In the genomic region with DNA sequence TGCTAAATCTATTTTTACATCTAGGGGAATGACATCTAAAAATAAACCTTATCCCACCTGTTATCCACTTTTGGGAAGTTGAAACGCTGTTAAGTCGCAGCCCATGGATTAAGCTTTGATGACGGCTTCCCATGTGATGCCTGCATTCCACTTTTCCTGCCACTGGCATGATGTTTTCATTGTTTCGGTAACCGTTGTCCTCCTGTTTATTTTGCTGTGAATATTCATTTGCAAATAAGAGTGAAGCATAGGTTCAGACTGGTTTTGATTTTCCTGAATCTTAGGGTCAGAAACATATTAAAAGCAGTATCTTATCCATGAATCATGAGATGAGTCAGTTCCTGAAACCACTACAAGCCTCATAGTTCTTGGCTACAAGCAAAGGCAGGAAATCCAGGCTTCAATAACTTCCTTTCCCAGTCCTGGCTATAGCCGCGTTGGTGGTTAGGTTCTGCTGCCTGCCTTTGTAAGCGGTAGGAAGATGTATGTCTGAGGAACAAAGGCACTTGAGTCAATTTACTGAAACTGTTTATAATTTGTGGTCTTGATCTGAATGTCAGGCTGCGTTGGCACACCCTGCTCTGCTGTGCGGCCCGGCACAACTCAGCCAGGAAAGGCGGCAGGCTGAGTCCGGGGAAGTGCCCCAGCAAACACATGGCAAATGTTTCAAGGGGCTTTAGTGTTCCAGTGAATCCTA, we compare ENCODE assay signal across 8 cellular contexts. TPM values are rescaled to one million over a fixed set of nuclear protein-coding genes. Genes with fewer than 3 reads are reported as not detected.
DNase-seq lines count a peak whose midpoint lies in the region; FAIRE-seq and TF ChIP-seq lines count a peak whose summit lies in the region.

No MANE protein-coding gene starts in this region.

- H3K27me3 Mint-ChIP-seq in CD4-positive, alpha-beta memory T cell, result peaks cover 34 to 64% of the 10 kb centered on the region in 2 donors
- H3K27me3 Mint-ChIP-seq in CD8-positive, alpha-beta memory T cell, result peaks cover 40 to 80% of the 10 kb centered on the region in 2 donors

- WGBS in small intestine, 3 donors, result 6 to 8% (median 7%) methylated on average over 13 of the region's 13 CpGs

- H3K9me3 ChIP-seq in iPS-18a (ENCODE audit: control insufficient read depth, low read depth, low read length), result no peaks in the 10 kb centered on the region
- no peaks in the 10 kb centered on the region for H3K9me3 ChIP-seq in small intestine (ENCODE audit: control insufficient read depth, low read depth)
- H3K9me3 ChIP-seq in CD4-positive, alpha-beta memory T cell (ENCODE audit: control insufficient read depth in 1 of 2, low read length in 2 of 2), result no peaks in the 10 kb centered on the region
- H3K9me3 ChIP-seq in CD8-positive, alpha-beta memory T cell (ENCODE audit: low read length), result no peaks in the 10 kb centered on the region

- no peak overlapping the region for H3K4me3 Mint-ChIP-seq in CD4-positive, alpha-beta memory T cell
- H3K4me3 Mint-ChIP-seq in CD8-positive, alpha-beta memory T cell, result no peak overlapping the region

- H3K9ac ChIP-seq in iPS-18a (ENCODE audit: low read length), result no peak overlapping the region

- H3K27ac Mint-ChIP-seq in CD4-positive, alpha-beta memory T cell, result no peak overlapping the region
- no peak overlapping the region for H3K27ac Mint-ChIP-seq in CD8-positive, alpha-beta memory T cell

- peak overlapping the region; percentile 12 for H3K27ac ChIP-seq in iPS-18a (ENCODE audit: low read length)
- H3K27ac ChIP-seq in small intestine (ENCODE audit: low read depth in 1 of 2, low read length in 1 of 2), result peak overlapping the region; percentile 84 to 89
- H3K27ac ChIP-seq in CD4-positive, alpha-beta memory T cell (ENCODE audit: low read depth, low read length), result no peak overlapping the region
- H3K27ac ChIP-seq in CD8-positive, alpha-beta memory T cell (ENCODE audit: low read depth, low read length), result no peak overlapping the region

- DNase-seq in GM12865 (ENCODE audit: low read depth) (peak; percentile 48), NCI-H2196 (lab: John Stamatoyannopoulos, UW; ENCODE audit: unreplicated experiment) (peak; percentile 70), astrocyte of the cerebellum (ENCODE audit: low read depth) (peak; percentile 99), small intestine (peak; percentile 69), OCI-M1 (lab: John Stamatoyannopoulos, UW) (no peak)
- DNase-seq in CD4-positive, alpha-beta memory T cell, result no peak
- no peak for DNase-seq in CD8-positive, alpha-beta memory T cell

- TF ChIP-seq CTCF in GM12865 (IDR thresholded peaks at IDR 0.05; ENCODE audit: insufficient read depth, low read depth, low read length, missing control alignments), result no peak
- TF ChIP-seq CTCF in astrocyte of the cerebellum (IDR thresholded peaks at IDR 0.05; ENCODE audit: low read depth, low read length, missing control alignments), result no peak

- H3K36me3 ChIP-seq in iPS-18a (ENCODE audit: control insufficient read depth, low read depth, low read length) (no peaks in the 10 kb centered on the region), small intestine (ENCODE audit: control insufficient read depth in 2 of 2, insufficient read depth in 2 of 2, low read length in 2 of 2) (no peaks in the 10 kb centered on the region)
- no peaks in the 10 kb centered on the region for H3K36me3 ChIP-seq in CD4-positive, alpha-beta memory T cell (ENCODE audit: insufficient read depth, low read length)
- H3K36me3 ChIP-seq in CD8-positive, alpha-beta memory T cell (ENCODE audit: insufficient read depth, low read length), result no peaks in the 10 kb centered on the region

- intact Hi-C loops in CD4-positive, alpha-beta memory T cell (cut with micrococcal nuclease), result no loop called here

- peaks cover 64% of the 10 kb centered on the region for H3K4me1 ChIP-seq in iPS-18a (ENCODE audit: control insufficient read depth, low read depth, low read length)
- H3K4me1 ChIP-seq in small intestine (ENCODE audit: control insufficient read depth in 2 of 2, insufficient read depth in 1 of 2, low read depth in 1 of 2, low read length in 1 of 2), result peaks cover 4 to 18% of the 10 kb centered on the region in 2 donors
- peaks cover 9% of the 10 kb centered on the region for H3K4me1 ChIP-seq in CD4-positive, alpha-beta memory T cell (ENCODE audit: insufficient read depth, low read length)
- H3K4me1 ChIP-seq in CD8-positive, alpha-beta memory T cell (ENCODE audit: insufficient read depth, low read length), result no peaks in the 10 kb centered on the region

- in situ Hi-C loops in astrocyte of the cerebellum (cut with HindIII; ENCODE audit: low sequenced_read_pairs), result no loop called here

- FAIRE-seq in small intestine (lab: Jason Lieb, UNC), result no peak

- no peaks in the 10 kb centered on the region for H3K36me3 Mint-ChIP-seq in CD4-positive, alpha-beta memory T cell
- H3K36me3 Mint-ChIP-seq in CD8-positive, alpha-beta memory T cell, result no peaks in the 10 kb centered on the region

- peaks cover 0 to 2% (median 0%) of the 10 kb centered on the region in 8 donors for H3K9me3 Mint-ChIP-seq in CD4-positive, alpha-beta memory T cell
- peaks cover 0 to 9% (median 0%) of the 10 kb centered on the region in 5 donors for H3K9me3 Mint-ChIP-seq in CD8-positive, alpha-beta memory T cell

- H3K27me3 ChIP-seq in iPS-18a (ENCODE audit: control insufficient read depth, insufficient read depth, low read length), result peaks cover 6% of the 10 kb centered on the region
- H3K27me3 ChIP-seq in small intestine (ENCODE audit: control insufficient read depth in 2 of 2, insufficient read depth in 2 of 2, low read length in 2 of 2), result no peaks in the 10 kb centered on the region
- peaks cover 14% of the 10 kb centered on the region for H3K27me3 ChIP-seq in CD4-positive, alpha-beta memory T cell (ENCODE audit: insufficient read depth, low read length)
- H3K27me3 ChIP-seq in CD8-positive, alpha-beta memory T cell (ENCODE audit: insufficient read depth, low read length, poor library complexity, severe bottlenecking), result peaks cover 8% of the 10 kb centered on the region

- CTCF ChIA-PET in CD4-positive, alpha-beta memory T cell (lab: Charles Lee; ENCODE audit: partially characterized antibody), result no interaction called here
- CTCF ChIA-PET in CD8-positive, alpha-beta memory T cell (lab: Charles Lee), result no interaction called here

- peak overlapping the region; percentile 29 for H3K4me3 ChIP-seq in GM12865 (ENCODE audit: low read depth, low read length)
- peak overlapping the region; percentile 18 for H3K4me3 ChIP-seq in astrocyte of the cerebellum (ENCODE audit: low read depth, low read length)
- no peak overlapping the region for H3K4me3 ChIP-seq in iPS-18a (ENCODE audit: low read length)
- no peak overlapping the region for H3K4me3 ChIP-seq in small intestine (ENCODE audit: low read depth in 1 of 2, low read length in 2 of 2)
- no peak overlapping the region for H3K4me3 ChIP-seq in CD4-positive, alpha-beta memory T cell (ENCODE audit: low read length in 2 of 2)
- H3K4me3 ChIP-seq in CD8-positive, alpha-beta memory T cell (ENCODE audit: low read length), result no peak overlapping the region

- H3K4me1 Mint-ChIP-seq in CD4-positive, alpha-beta memory T cell, result peaks cover 0 to 13% (median 8%) of the 10 kb centered on the region in 4 donors
- H3K4me1 Mint-ChIP-seq in CD8-positive, alpha-beta memory T cell, result peaks cover 0 to 4% (median 2%) of the 10 kb centered on the region in 3 donors

- POLR2A ChIA-PET in CD4-positive, alpha-beta memory T cell (lab: Charles Lee; ENCODE audit: partially characterized antibody), result no interaction called here
- POLR2A ChIA-PET in CD8-positive, alpha-beta memory T cell (lab: Charles Lee), result no interaction called here

RNA-seq across cellular contexts. Expression of a gene that starts 19.4 kb away (rescaled TPM):
- polyA plus RNA-seq in small intestine, result 10 to 100 TPM in 1 of 3 donors, 1 to 10 TPM in 2; 3.2 to 10.9 (median 4.2) TPM
- total RNA-seq in CD4-positive, alpha-beta memory T cell, result 1 to 10 TPM in 1 of 2 experiments, under 1 TPM in 1; 0.52 to 1.1 TPM
- polyA plus RNA-seq in CD4-positive, alpha-beta memory T cell, result under 1 TPM in 1 of 2 donors, not detected in 1; 0.15 TPM
- total RNA-seq in CD8-positive, alpha-beta memory T cell, result under 1 TPM; 0.59 to 0.89 TPM
- polyA plus RNA-seq in CD8-positive, alpha-beta memory T cell, result not detected

Comparison
In these comparisons a context has a peak if more than half of its experiments do, and no peak if none do; other contexts are left out.
1. DNase-seq: peak in GM12865 (single experiment), NCI-H2196 (single experiment), astrocyte of the cerebellum (single experiment) and small intestine (single experiment); none in CD4-positive, alpha-beta memory T cell (0 of 5), CD8-positive, alpha-beta memory T cell (0 of 5) and OCI-M1 (single experiment).
2. H3K4me3 ChIP-seq: peak in GM12865 (single experiment) and astrocyte of the cerebellum (single experiment); none in iPS-18a (single experiment), small intestine (0 of 2), CD4-positive, alpha-beta memory T cell (0 of 2) and CD8-positive, alpha-beta memory T cell (single experiment).
3. H3K27ac ChIP-seq: peak in iPS-18a (single experiment) and small intestine (2 of 2); none in CD4-positive, alpha-beta memory T cell (single experiment) and CD8-positive, alpha-beta memory T cell (single experiment).